In the genomic region with DNA sequence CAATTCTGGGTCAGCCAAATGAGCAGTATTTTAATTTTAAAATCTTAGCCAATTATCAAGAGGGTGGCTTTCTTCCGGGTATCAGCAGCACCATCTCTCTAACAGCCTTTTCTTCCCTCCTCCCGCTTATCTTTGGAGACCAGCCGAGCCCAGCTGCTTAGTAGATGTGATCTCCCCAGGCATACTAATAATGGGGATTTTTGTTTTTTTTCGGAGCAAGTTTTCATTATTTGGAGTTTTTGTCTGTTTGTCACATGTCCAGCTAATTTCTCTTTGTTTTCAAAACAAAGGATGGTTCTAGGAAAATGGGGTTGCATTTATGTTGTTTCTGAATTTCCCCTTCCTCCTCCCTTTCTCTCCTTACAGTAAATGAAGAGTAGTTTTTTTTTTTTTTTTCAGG, we compare ENCODE assay signal across 21 cellular contexts.
DNase-seq lines count a peak whose midpoint lies in the region; ATAC-seq and TF ChIP-seq lines count a peak whose summit lies in the region.
"Had no signal": no experiment of that assay in that cellular context is flagged by ENCODE, and none has a peak within 500 bp of the region (broad histone marks: within the 10 kb centered on the region; RNA-seq: fewer than 3 reads in every experiment).

No MANE protein-coding gene starts in this region.

- TF ChIP-seq CTCF in prostate gland (IDR thresholded peaks at IDR 0.05): no peak

- H3K36me3 ChIP-seq in prostate gland: no peaks in the 10 kb centered on the region
- H3K36me3 ChIP-seq: SJCRH30 had no signal

- no peaks in the 10 kb centered on the region for H3K9me3 ChIP-seq in prostate gland
- H3K9me3 ChIP-seq: SJCRH30 had no signal

- H3K27ac ChIP-seq in cingulate gyrus (ENCODE audit: low read depth, low read length) (peak overlapping the region; percentile 41), prostate gland (no peak overlapping the region)
- H3K27ac ChIP-seq: C4-2B, SJCRH30 had no signal

- DNase-seq in head of caudate nucleus (peak in 39 of 42 donors; percentile 17 to 79 (median 60)), middle frontal gyrus (ENCODE audit: extremely low spot score, low spot score) (peak; percentile 13), NCI-H187 treated with DMSO at 0.1 percent for 48 hours (lab: John Stamatoyannopoulos, UW) (no peak), NCI-H1092 (lab: John Stamatoyannopoulos, UW) (no peak), prostate gland (ENCODE audit: low spot score) (no peak)
- DNase-seq: Calu3; CD8-positive, alpha-beta T cell; DMS79 treated with DMSO at 0.1 percent for 48 hours; GF-D8; NCI-H1105 treated with DMSO at 0.1 percent for 48 hours; NCI-H146; NCI-H2029; NCI-H446; NCI-H524 treated with DMSO at 0.1 percent for 48 hours; NCI-H774; SJCRH30 had no signal

- no peak overlapping the region for H3K4me3 ChIP-seq in prostate gland
- H3K4me3 ChIP-seq: SJCRH30 had no signal

- H3K27me3 ChIP-seq in prostate gland (replicated peaks; ENCODE audit: insufficient read depth): no peaks in the 10 kb centered on the region
- H3K27me3 ChIP-seq: SJCRH30 had no signal

- H3K4me1 ChIP-seq in prostate gland (replicated peaks): no peaks in the 10 kb centered on the region
- H3K4me1 ChIP-seq: SJCRH30 had no signal

- WGBS in prostate gland: 31% methylated on average over 4 of the region's 4 CpGs

- TF ChIP-seq POLR2A in prostate gland (IDR thresholded peaks at IDR 0.05): no peak

- intact Hi-C loops in head of caudate nucleus (cut with DNase I): no loop called here
- intact Hi-C loops in prostate gland (cut with DNase I): no loop called here

- no peak for ATAC-seq in GM18520 (IDR thresholded peaks at IDR 0.05; ENCODE audit: unreplicated experiment)
- ATAC-seq: CD8-positive, alpha-beta T cell; Right ventricle myocardium inferior; SK-N-SH treated with all-trans-retinoic acid at 6 μM for 48 hours had no signal

Comparison
In these comparisons a context has a peak if more than half of its experiments do, and no peak if none do; other contexts are left out.
1. DNase-seq: peak in head of caudate nucleus (39 of 42) and middle frontal gyrus (single experiment); none in NCI-H187 treated with DMSO at 0.1 percent for 48 hours (single experiment), NCI-H1092 (single experiment) and prostate gland (single experiment).